Comparison of ENCODE assay signal across 18 cellular contexts in the genomic region with DNA sequence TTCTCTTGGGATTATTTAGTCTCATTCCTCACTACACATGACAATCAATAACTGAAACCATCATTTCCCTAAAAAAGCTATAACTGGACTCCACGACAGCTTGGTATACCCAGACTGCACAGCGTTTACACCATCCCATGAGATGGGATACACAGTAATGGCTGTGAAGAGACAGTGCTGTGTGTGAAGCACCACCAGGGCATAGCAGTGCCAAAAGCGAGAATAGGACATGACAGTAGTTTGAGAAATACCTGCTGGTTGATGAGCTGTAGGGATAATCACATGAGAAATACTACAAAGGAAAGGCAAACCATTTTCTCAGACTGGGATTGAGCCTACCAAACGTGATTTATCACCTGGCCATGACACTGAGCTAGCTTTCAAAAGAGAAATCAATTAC. TPM values are rescaled to one million over a fixed set of nuclear protein-coding genes. Genes with fewer than 3 reads are reported as not detected.
DNase-seq lines count a peak whose midpoint lies in the region; ATAC-seq and TF ChIP-seq lines count a peak whose summit lies in the region.
"Had no signal": no experiment of that assay in that cellular context is flagged by ENCODE, and none has a peak within 500 bp of the region (broad histone marks: within the 10 kb centered on the region; RNA-seq: fewer than 3 reads in every experiment).

No MANE protein-coding gene starts in this region.

- H3K27ac Mint-ChIP-seq in glutamatergic neuron (ENCODE audit: unreplicated experiment): peak overlapping the region; percentile 96
- H3K27ac Mint-ChIP-seq: B cell; CD8-positive, alpha-beta T cell had no signal

- ATAC-seq in Right ventricle myocardium superior (ENCODE audit: poor library complexity) (peak; percentile 18), HG02885 (IDR thresholded peaks at IDR 0.05; ENCODE audit: poor library complexity, unreplicated experiment) (no peak), GM21526 (IDR thresholded peaks at IDR 0.05; ENCODE audit: low FRiP score, unreplicated experiment) (no peak), HG03045 (IDR thresholded peaks at IDR 0.05; ENCODE audit: unreplicated experiment) (no peak)
- ATAC-seq: CD8-positive, alpha-beta T cell; K562 had no signal

- peaks cover 8% of the 10 kb centered on the region for H3K36me3 Mint-ChIP-seq in glutamatergic neuron (ENCODE audit: unreplicated experiment)

- peaks cover 2% of the 10 kb centered on the region for H3K27me3 Mint-ChIP-seq in glutamatergic neuron (ENCODE audit: unreplicated experiment)
- H3K27me3 Mint-ChIP-seq: B cell had no signal

- no peak for TF ChIP-seq CTCF in glutamatergic neuron (IDR thresholded peaks at IDR 0.05; ENCODE audit: partially characterized antibody, unreplicated experiment)

- no peak overlapping the region for H3K4me3 Mint-ChIP-seq in glutamatergic neuron (ENCODE audit: unreplicated experiment)
- H3K4me3 Mint-ChIP-seq: B cell; CD8-positive, alpha-beta T cell had no signal

- peaks cover 2% of the 10 kb centered on the region for H3K4me1 Mint-ChIP-seq in glutamatergic neuron (ENCODE audit: low read depth, unreplicated experiment)
- H3K4me1 Mint-ChIP-seq: B cell had no signal

- DNase-seq in Right ventricle myocardium superior: no peak
- DNase-seq in cardiac septum (ENCODE audit: low spot score): no peak
- no peak for DNase-seq in glutamatergic neuron
- peak; percentile 14 for DNase-seq in retina
- no peak for DNase-seq in T1000 (lab: John Stamatoyannopoulos, UW)
- DNase-seq: 8988T; Calu3; CD8-positive, alpha-beta T cell; DMS79 treated with DMSO at 0.1 percent for 48 hours; GF-D8; GOT3; H7; IMR-90 had no signal

- intact Hi-C loops in Right ventricle myocardium superior (cut with DNase I) (no loop called here), cardiac septum (cut with DNase I) (no loop called here)

- H3K9me3 Mint-ChIP-seq in glutamatergic neuron (ENCODE audit: unreplicated experiment): peaks cover 5% of the 10 kb centered on the region
- H3K9me3 Mint-ChIP-seq: CD8-positive, alpha-beta T cell had no signal

RNA-seq across cellular contexts. Expression of gene LYRM2, which starts 22.4 kb away (rescaled TPM):
- 33.0 TPM for total RNA-seq in Right ventricle myocardium superior
- total RNA-seq in cardiac septum: 36.2 TPM
- 30.2 TPM for total RNA-seq in glutamatergic neuron (ENCODE audit: unreplicated experiment)
